In genomic region chr13:75769141-75769905, GRCh38 we compare ENCODE assay signal across 24 cellular contexts.
DNase-seq lines count a peak whose midpoint lies in the region; ATAC-seq and TF ChIP-seq lines count a peak whose summit lies in the region.
"Had no signal": no experiment of that assay in that cellular context is flagged by ENCODE, and none has a peak within 500 bp of the region (broad histone marks: within the 10 kb centered on the region; RNA-seq: fewer than 3 reads in every experiment).

No MANE protein-coding gene starts in this region.

- CTCF ChIA-PET in BJ (lab: Yijun Ruan, JAX): interaction anchor here (1.1 to 1.2 kb wide), 2 partner anchors 19 to 82 kb away, joined by 3 to 4 read pairs; no protein-coding TSS in a partner anchor

- POLR2A ChIA-PET in BJ (lab: Charles Lee): interaction anchor here (0.6 kb wide), 1 partner anchor 10 kb away, joined by 4 read pairs; no protein-coding TSS in a partner anchor

- no peak for TF ChIP-seq EP300 in stomach (IDR thresholded peaks at IDR 0.05)

- H3K4me2 ChIP-seq in osteoblast (ENCODE audit: insufficient read depth, low read length): peak overlapping the region; percentile 40

- 34 to 58% (median 44%) methylated on average over 1 of the region's 1 CpG for whole genome bisulfite sequencing in stomach, 5 donors

- H2AFZ ChIP-seq in osteoblast (ENCODE audit: low read length): no peak overlapping the region

- TF ChIP-seq CTCF in BJ (IDR thresholded peaks at IDR 0.05; ENCODE audit: insufficient read depth, low read depth, low read length) (no peak), osteoblast (IDR thresholded peaks at IDR 0.05; ENCODE audit: extremely low read depth, low read depth, low read length) (no peak), stomach (IDR thresholded peaks at IDR 0.05) (no peak)

- intact Hi-C loops in stomach (cut with DNase I; ENCODE audit: low total_unique reads): no loop called here

- H3K27me3 ChIP-seq in BJ (ENCODE audit: control insufficient read depth, insufficient read depth, low read length) (no peaks in the 10 kb centered on the region), osteoblast (ENCODE audit: insufficient read depth, low read length) (no peaks in the 10 kb centered on the region), H7 (ENCODE audit: control insufficient read depth, insufficient read depth, low read length) (no peaks in the 10 kb centered on the region), stomach (no peaks in the 10 kb centered on the region)
- H3K27me3 ChIP-seq: tibial nerve had no signal

- ATAC-seq in GM18520 (IDR thresholded peaks at IDR 0.05; ENCODE audit: unreplicated experiment): no peak
- ATAC-seq: stimulated activated naive CD8-positive, alpha-beta T cell treated with anti-CD3 and anti-CD28 coated beads, Interleukin-15, Interleukin-2, amounts not matched to agents 100 U/mL and 50 U/mL, for 24 hours had no signal

- peaks cover 79% of the 10 kb centered on the region for H3K4me1 ChIP-seq in osteoblast (ENCODE audit: insufficient read depth, low read length)
- H3K4me1 ChIP-seq in stomach: peaks cover 13 to 53% (median 32%) of the 10 kb centered on the region in 4 donors
- H3K4me1 ChIP-seq: prostate gland had no signal

- H3K79me2 ChIP-seq in osteoblast (ENCODE audit: insufficient read depth, low read length): peaks cover 93% of the 10 kb centered on the region

- no peaks in the 10 kb centered on the region for H3K9me3 ChIP-seq in osteoblast (ENCODE audit: low read depth, low read length)
- H3K9me3 ChIP-seq in stomach: no peaks in the 10 kb centered on the region
- H3K9me3 ChIP-seq: prostate gland, tibial nerve had no signal

- DNase-seq in BJ (ENCODE audit: low read depth): peak; percentile 61
- DNase-seq in HT-29 (ENCODE audit: low spot score): peak; percentile 38
- DNase-seq in fibroblast of peridontal ligament (ENCODE audit: extremely low read depth): peak; percentile 66
- DNase-seq in osteoblast (ENCODE audit: insufficient read length, low spot score, missing footprints): no peak
- DNase-seq in H7: no peak
- DNase-seq in SKM-1 (lab: John Stamatoyannopoulos, UW; ENCODE audit: unreplicated experiment): no peak
- DNase-seq in stomach: no peak
- DNase-seq: activated CD4-positive, alpha-beta T cell treated with anti-CD3 and anti-CD28 coated beads, Interleukin-2, amount 50 U/mL, for 1 hour; activated CD8-positive, alpha-beta memory T cell treated with anti-CD3 and anti-CD28 coated beads, Interleukin-2, amount 50 U/mL, for 48 hours; activated effector memory CD4-positive, alpha-beta T cell treated with Interleukin-2 at 50 U/mL for 16 hours; COR-L47; DMS79 treated with DMSO at 0.1 percent for 48 hours; H9; midbrain; NCI-H1105; NCI-H524 treated with DMSO at 0.1 percent for 48 hours; nephron progenitor cell; OCI-M1; SHP77; stimulated activated naive CD8-positive, alpha-beta T cell treated with anti-CD3 and anti-CD28 coated beads, Interleukin-15, Interleukin-2, amounts not matched to agents 100 U/mL and 50 U/mL, for 24 hours had no signal

- H3K27ac ChIP-seq in osteoblast (ENCODE audit: low read depth, low read length) (peak overlapping the region; percentile 61), stomach (no peak overlapping the region)
- H3K27ac ChIP-seq: coronary artery, prostate gland had no signal

- no peak for TF ChIP-seq POLR2A in stomach (IDR thresholded peaks at IDR 0.05)

- H4K20me1 ChIP-seq in osteoblast (ENCODE audit: insufficient read depth, low read length): peaks cover 87% of the 10 kb centered on the region

- peaks cover 1% of the 10 kb centered on the region; the same call in 1 of the 2 replicates for H3K36me3 ChIP-seq in BJ (ENCODE audit: control insufficient read depth, insufficient read depth, low read length)
- peaks cover 29% of the 10 kb centered on the region for H3K36me3 ChIP-seq in osteoblast (ENCODE audit: insufficient read depth, low read length)
- H3K36me3 ChIP-seq in H7 (replicated peaks; ENCODE audit: control insufficient read depth, insufficient read depth, low read length): no peaks in the 10 kb centered on the region
- H3K36me3 ChIP-seq in stomach: no peaks in the 10 kb centered on the region
- H3K36me3 ChIP-seq: prostate gland, tibial nerve had no signal

- no peak overlapping the region for H3K4me3 ChIP-seq in BJ (ENCODE audit: low read depth, low read length)
- no peak overlapping the region for H3K4me3 ChIP-seq in osteoblast (ENCODE audit: insufficient read depth, low read length)
- H3K4me3 ChIP-seq in H7 (ENCODE audit: insufficient read depth, low read depth, low read length): no peak overlapping the region
- no peak overlapping the region for H3K4me3 ChIP-seq in stomach
- H3K4me3 ChIP-seq: coronary artery, prostate gland, tibial nerve had no signal

Comparison
In these comparisons a context has a peak if more than half of its experiments do, and no peak if none do; other contexts are left out.
1. DNase-seq: peak in BJ (single experiment), HT-29 (single experiment) and fibroblast of peridontal ligament (single experiment); none in osteoblast (single experiment), H7 (single experiment), SKM-1 (single experiment) and stomach (single experiment).